In genomic region chr4:36243355-36244256, GRCh38 we compare ENCODE assay signal across 8 cellular contexts. TPM values are rescaled to one million over a fixed set of nuclear protein-coding genes. Genes with fewer than 3 reads are reported as not detected.
A peak's percentile ranks its signal among the peaks of the same experiment; 100 is the strongest.
DNase-seq lines count a peak whose midpoint lies in the region; ATAC-seq, FAIRE-seq and TF ChIP-seq lines count a peak whose summit lies in the region.

No MANE protein-coding gene starts in this region.

- H3K27me3 ChIP-seq in Karpas-422 (ENCODE audit: low read length) (no peaks in the 10 kb centered on the region), endothelial cell of umbilical vein (ENCODE audit: control insufficient read depth in 2 of 2, insufficient read depth in 2 of 2, low read length in 2 of 2) (peaks cover 4 to 5% of the 10 kb centered on the region in 2 experiments), mucosa of stomach (ENCODE audit: control insufficient read depth, insufficient read depth, low read length) (no peaks in the 10 kb centered on the region)

- intact Hi-C loops in activated CD4-positive, alpha-beta memory T cell treated with anti-CD3 and anti-CD28 coated beads for 36 hours (cut with micrococcal nuclease) = loop anchor here (1.0 to 10.0 kb wide), 7 partner anchors 12 to 311 kb away; no protein-coding TSS in a partner anchor
- intact Hi-C loops in endothelial cell of umbilical vein (cut with micrococcal nuclease) = no loop called here

- no peaks in the 10 kb centered on the region for H3K27me3 Mint-ChIP-seq in activated CD4-positive, alpha-beta memory T cell treated with anti-CD3 and anti-CD28 coated beads for 36 hours

- no peaks in the 10 kb centered on the region for H3K9me2 ChIP-seq in Karpas-422 (replicated peaks; ENCODE audit: insufficient read depth, low read length)

- peak; percentile 30 for ATAC-seq in GM21717 (IDR thresholded peaks at IDR 0.05; ENCODE audit: unreplicated experiment)

- DNase-seq in Daoy (ENCODE audit: low read depth) (peak; percentile 13), Karpas-422 (peak; percentile 43), endothelial cell of umbilical vein (ENCODE audit: low read depth, low spot score) (no peak), NCI-H1436 (lab: John Stamatoyannopoulos, UW) (no peak)
- peak; percentile 74 for DNase-seq in activated CD4-positive, alpha-beta memory T cell treated with anti-CD3 and anti-CD28 coated beads for 36 hours
- peak; percentile 23 to 43 for DNase-seq in stimulated activated CD8-positive, alpha-beta memory T cell treated with anti-CD3 and anti-CD28 coated beads, Interleukin-7, amount 100 ng/mL, for 48 hours (ENCODE audit: extremely low read depth in 1 of 2, low read depth in 1 of 2)

- POLR2A ChIA-PET in activated CD4-positive, alpha-beta memory T cell treated with anti-CD3 and anti-CD28 coated beads for 36 hours (lab: Charles Lee) = interaction anchor here (0.7 to 4.5 kb wide), 23 partner anchors 8 to 1443 kb away, joined by 3 to 41 read pairs (median 5); no protein-coding TSS in a partner anchor
- POLR2A ChIA-PET in endothelial cell of umbilical vein (lab: Charles Lee) = no interaction called here

- no peak for TF ChIP-seq CTCF in endothelial cell of umbilical vein (IDR thresholded peaks at IDR 0.05; ENCODE audit: extremely low read depth in 1 of 2, insufficient read depth in 1 of 2, low read depth in 1 of 2, low read length in 2 of 2)

- H3K4me3 ChIP-seq in Karpas-422 (ENCODE audit: low read length) (peak overlapping the region; percentile 64), endothelial cell of umbilical vein (replicated peaks in 1 of 3; ENCODE audit: insufficient read depth in 1 of 3, low read depth in 1 of 3, low read length in 3 of 3) (peak overlapping the region; percentile 33 to 43 (median 37)), mucosa of stomach (ENCODE audit: low read length) (peak overlapping the region; percentile 61)

- dilution Hi-C loops in endothelial cell of umbilical vein (cut with MboI; ENCODE audit: extremely low pct_ligation_motif_present, low sequenced_read_pairs) = no loop called here

- peak overlapping the region; percentile 97 for H3K4me3 Mint-ChIP-seq in activated CD4-positive, alpha-beta memory T cell treated with anti-CD3 and anti-CD28 coated beads for 36 hours

- peaks cover 44% of the 10 kb centered on the region for H3K4me1 Mint-ChIP-seq in activated CD4-positive, alpha-beta memory T cell treated with anti-CD3 and anti-CD28 coated beads for 36 hours (ENCODE audit: low read depth)

- no peaks in the 10 kb centered on the region for H3K9me3 Mint-ChIP-seq in activated CD4-positive, alpha-beta memory T cell treated with anti-CD3 and anti-CD28 coated beads for 36 hours

- peak overlapping the region; percentile 94 for H3K27ac Mint-ChIP-seq in activated CD4-positive, alpha-beta memory T cell treated with anti-CD3 and anti-CD28 coated beads for 36 hours

- H3K27ac ChIP-seq in Karpas-422 (ENCODE audit: low read length) = no peak overlapping the region
- no peak overlapping the region for H3K27ac ChIP-seq in endothelial cell of umbilical vein (ENCODE audit: insufficient read depth, low read depth, low read length)

- H3K36me3 ChIP-seq in Karpas-422 (ENCODE audit: insufficient read depth, low read length) (no peaks in the 10 kb centered on the region), endothelial cell of umbilical vein (ENCODE audit: control insufficient read depth in 2 of 2, extremely low read depth in 1 of 2, insufficient read depth in 2 of 2, low read length in 2 of 2) (no peaks in the 10 kb centered on the region), mucosa of stomach (ENCODE audit: control insufficient read depth, insufficient read depth, low read length) (no peaks in the 10 kb centered on the region)

- peaks cover 30% of the 10 kb centered on the region for H3K36me3 Mint-ChIP-seq in activated CD4-positive, alpha-beta memory T cell treated with anti-CD3 and anti-CD28 coated beads for 36 hours

- FAIRE-seq in endothelial cell of umbilical vein (lab: Jason Lieb, UNC) = peak; percentile 64

- peak overlapping the region; percentile 69 for H3K4me2 ChIP-seq in Karpas-422 (ENCODE audit: low read depth, low read length, poor library complexity, severe bottlenecking)
- H3K4me2 ChIP-seq in endothelial cell of umbilical vein (ENCODE audit: insufficient read depth, low read length) = peak overlapping the region; percentile 72

- CTCF ChIA-PET in activated CD4-positive, alpha-beta memory T cell treated with anti-CD3 and anti-CD28 coated beads for 36 hours (lab: Charles Lee) = interaction anchor here (0.8 to 4.0 kb wide), 23 partner anchors 9 to 156 kb away, joined by 3 to 25 read pairs (median 4); no protein-coding TSS in a partner anchor
- CTCF ChIA-PET in endothelial cell of umbilical vein (lab: Charles Lee) = no interaction called here

- H2AFZ ChIP-seq in Karpas-422 (ENCODE audit: low read length) = peak overlapping the region; percentile 83
- H2AFZ ChIP-seq in endothelial cell of umbilical vein (ENCODE audit: low read depth, low read length) = peak overlapping the region; percentile 27

- H3K4me1 ChIP-seq in Karpas-422 (ENCODE audit: low read length) (peaks cover 13% of the 10 kb centered on the region), endothelial cell of umbilical vein (ENCODE audit: control insufficient read depth, extremely low read depth, insufficient read depth, low read length) (peaks cover 3% of the 10 kb centered on the region), mucosa of stomach (ENCODE audit: control insufficient read depth, insufficient read depth, low read length) (no peaks in the 10 kb centered on the region)

- H3K9me1 ChIP-seq in endothelial cell of umbilical vein (replicated peaks; ENCODE audit: control insufficient read depth, extremely low read depth, insufficient read depth, low read length) = no peaks in the 10 kb centered on the region

- H3K79me2 ChIP-seq in Karpas-422 (ENCODE audit: low read length) (no peaks in the 10 kb centered on the region), endothelial cell of umbilical vein (ENCODE audit: control insufficient read depth, insufficient read depth, low read length) (no peaks in the 10 kb centered on the region)

- H3K9ac ChIP-seq in Karpas-422 (ENCODE audit: low read length) (peak overlapping the region; percentile 66), endothelial cell of umbilical vein (replicated peaks; ENCODE audit: extremely low read depth, insufficient read depth, low read length) (no peak overlapping the region), mucosa of stomach (ENCODE audit: low read length) (peak overlapping the region; percentile 96)

- H4K20me1 ChIP-seq in Karpas-422 (ENCODE audit: insufficient read depth, low read depth, low read length) (no peaks in the 10 kb centered on the region), endothelial cell of umbilical vein (replicated peaks; ENCODE audit: control insufficient read depth, extremely low read depth, insufficient read depth, low read length) (no peaks in the 10 kb centered on the region)

- H3K9me3 ChIP-seq in Karpas-422 (ENCODE audit: low read length) = no peaks in the 10 kb centered on the region
- H3K9me3 ChIP-seq in endothelial cell of umbilical vein (replicated peaks; ENCODE audit: control insufficient read depth, insufficient read depth, low read length) = no peaks in the 10 kb centered on the region
- no peaks in the 10 kb centered on the region for H3K9me3 ChIP-seq in mucosa of stomach (ENCODE audit: control insufficient read depth, low read length)

- BruUV-seq in endothelial cell of umbilical vein (replicated peaks; lab: Mats Ljungman, UMichigan) = no TSS peak

- TF ChIP-seq POLR2A in endothelial cell of umbilical vein (IDR thresholded peaks at IDR 0.05; ENCODE audit: low read depth, low read length) = no peak

TF ChIP-seq in endothelial cell of umbilical vein, 7 proteins besides CTCF, POLR2A, EP300 and RAD21 (continues in another document):
- TF ChIP-seq POLR2AphosphoS5 (IDR thresholded peaks at IDR 0.05; ENCODE audit: insufficient read depth, low read depth, low read length) = no peak
- TF ChIP-seq, protein P1, sequence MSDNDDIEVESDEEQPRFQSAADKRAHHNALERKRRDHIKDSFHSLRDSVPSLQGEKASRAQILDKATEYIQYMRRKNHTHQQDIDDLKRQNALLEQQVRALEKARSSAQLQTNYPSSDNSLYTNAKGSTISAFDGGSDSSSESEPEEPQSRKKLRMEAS (IDR thresholded peaks at IDR 0.05; ENCODE audit: insufficient read depth, insufficient read length) = no peak
- TF ChIP-seq GATA2 (IDR thresholded peaks at IDR 0.05; ENCODE audit: insufficient read depth, insufficient read length, low read depth, low read length) = no peak
- no peak for TF ChIP-seq FOS (IDR thresholded peaks at IDR 0.05; ENCODE audit: borderline replicate concordance, insufficient read depth, low read length)
- no peak for TF ChIP-seq EZH2 (IDR thresholded peaks at IDR 0.05; ENCODE audit: borderline replicate concordance, low read depth, low read length, severe bottlenecking)
- no peak for TF ChIP-seq MYC (IDR thresholded peaks at IDR 0.05; ENCODE audit: low read depth, low read length)

RNA-seq across cellular contexts. Expression of gene ARAP2, which starts 0.7 kb away (rescaled TPM):
- total RNA-seq in Daoy (2014; rRNA removed; shearing (Covaris generic)) = 0.97 and 24.1 TPM in 2 replicates
- 3.6 and 4.7 TPM in 2 replicates for total RNA-seq in Karpas-422 (2014; rRNA removed; shearing (Covaris generic); ENCODE audit: low replicate concordance)
- total RNA-seq in activated CD4-positive, alpha-beta memory T cell treated with anti-CD3 and anti-CD28 coated beads for 36 hours = 10 to 100 TPM; 49.3 to 57.7 TPM
- total RNA-seq in endothelial cell of umbilical vein = 0.16 TPM in 1 of 2 replicates, not detected in the other
- 0.02 TPM in 1 of 2 replicates, not detected in the other for polyA plus RNA-seq in endothelial cell of umbilical vein
- 0.01 and 0.03 TPM in 2 replicates for polyA plus RNA-seq in endothelial cell of umbilical vein (2011; cell fraction: cytosol; rRNA removed)
- polyA plus RNA-seq in endothelial cell of umbilical vein (2011; cell fraction: nucleus; rRNA removed) = 0.08 and 0.11 TPM in 2 replicates
- not detected in 2 replicates for polyA plus RNA-seq in endothelial cell of umbilical vein (2012)
- 0.41 TPM in 1 of 2 replicates, not detected in the other for polyA minus RNA-seq in endothelial cell of umbilical vein
- 8.6 TPM for polyA minus RNA-seq in endothelial cell of umbilical vein (2011; cell fraction: cytosol; rRNA and poly(A)+ RNA removed)
- 0.24 and 0.96 TPM in 2 replicates for polyA minus RNA-seq in endothelial cell of umbilical vein (2011; cell fraction: nucleus; rRNA and poly(A)+ RNA removed)

RNA-seq across cellular contexts. Expression of gene DTHD1, which starts 37.8 kb away (rescaled TPM):
- not detected in 2 replicates for total RNA-seq in Daoy (2014; rRNA removed; shearing (Covaris generic))
- not detected in 2 replicates for total RNA-seq in Karpas-422 (2014; rRNA removed; shearing (Covaris generic); ENCODE audit: low replicate concordance)
- total RNA-seq in activated CD4-positive, alpha-beta memory T cell treated with anti-CD3 and anti-CD28 coated beads for 36 hours = 1 to 10 TPM; 3.1 to 3.8 TPM
- not detected in 2 replicates for total RNA-seq in endothelial cell of umbilical vein
- not detected in 2 replicates for polyA plus RNA-seq in endothelial cell of umbilical vein
- polyA plus RNA-seq in endothelial cell of umbilical vein (2011; cell fraction: cytosol; rRNA removed) = not detected in 2 replicates
- polyA plus RNA-seq in endothelial cell of umbilical vein (2011; cell fraction: nucleus; rRNA removed) = not detected in 2 replicates
- not detected in 2 replicates for polyA plus RNA-seq in endothelial cell of umbilical vein (2012)
- polyA minus RNA-seq in endothelial cell of umbilical vein = not detected in 2 replicates
- polyA minus RNA-seq in endothelial cell of umbilical vein (2011; cell fraction: cytosol; rRNA and poly(A)+ RNA removed) = not detected
- polyA minus RNA-seq in endothelial cell of umbilical vein (2011; cell fraction: nucleus; rRNA and poly(A)+ RNA removed) = not detected in 2 replicates

Comparison
In these comparisons a context has a peak if more than half of its experiments do, and no peak if none do; other contexts are left out.
1. DNase-seq: peak in Daoy (single experiment), Karpas-422 (single experiment), activated CD4-positive, alpha-beta memory T cell treated with anti-CD3 and anti-CD28 coated beads for 36 hours (single experiment) and stimulated activated CD8-positive, alpha-beta memory T cell treated with anti-CD3 and anti-CD28 coated beads, Interleukin-7, amount 100 ng/mL, for 48 hours (2 of 2); none in endothelial cell of umbilical vein (single experiment) and NCI-H1436 (single experiment).
2. Peak in every context shown above with its lines, with median percentiles within 50 percentile points of each other: H3K4me3 ChIP-seq.